Comparison of ENCODE assay signal across 14 cellular contexts in genomic region chr18:58557013-58557435, GRCh38.
DNase-seq lines count a peak whose midpoint lies in the region; ATAC-seq and TF ChIP-seq lines count a peak whose summit lies in the region.
"Had no signal": no experiment of that assay in that cellular context is flagged by ENCODE, and none has a peak within 500 bp of the region (broad histone marks: within the 10 kb centered on the region; RNA-seq: fewer than 3 reads in every experiment).

No MANE protein-coding gene starts in this region.

- no peak overlapping the region for H3K23ac ChIP-seq in neuronal stem cell (ENCODE audit: low read depth, low read length, poor library complexity)

- no peaks in the 10 kb centered on the region for H4K20me1 ChIP-seq in OCI-LY3 (ENCODE audit: insufficient read depth, low read length)

- WGBS in neuronal stem cell (ENCODE audit: extremely low coverage in 2 of 2, insufficient read length in 2 of 2, insufficient replicate concordance in 1 of 2), 2 donors: no CpG with 5 or more reads among the region's 7 CpGs

- peak overlapping the region; percentile 36 for H3K9ac ChIP-seq in OCI-LY3 (ENCODE audit: low read length)
- H3K9ac ChIP-seq in neuronal stem cell (ENCODE audit: low read depth, low read length, poor library complexity): no peak overlapping the region

- no peak overlapping the region for H3K4ac ChIP-seq in neuronal stem cell (ENCODE audit: low read length)

- H2AK5ac ChIP-seq in neuronal stem cell (ENCODE audit: low read depth, low read length): peak overlapping the region; percentile 7

- H2AFZ ChIP-seq in OCI-LY3 (ENCODE audit: low read depth, low read length) (peak overlapping the region; percentile 87), neuronal stem cell (ENCODE audit: low read length) (no peak overlapping the region)

- peak overlapping the region; percentile 83 for H3K18ac ChIP-seq in neuronal stem cell (ENCODE audit: low read length)

- no peaks in the 10 kb centered on the region for H3K79me1 ChIP-seq in neuronal stem cell (ENCODE audit: low read depth, low read length)

- H3K9me3 ChIP-seq in OCI-LY3 (ENCODE audit: insufficient read depth, low read length) (peaks cover 25% of the 10 kb centered on the region), neuronal stem cell (replicated peaks in 1 of 2; ENCODE audit: control insufficient read depth in 2 of 2, insufficient read depth in 1 of 2, low read depth in 1 of 2, low read length in 2 of 2) (peaks cover 3 to 10% of the 10 kb centered on the region in 2 donors)

- H4K8ac ChIP-seq in neuronal stem cell (ENCODE audit: low read depth, low read length): no peak overlapping the region

- H3K4me1 ChIP-seq in OCI-LY3 (ENCODE audit: low read length) (peaks cover 51% of the 10 kb centered on the region), neuronal stem cell (ENCODE audit: control insufficient read depth in 2 of 2, insufficient read depth in 1 of 2, low read depth in 1 of 2, low read length in 2 of 2) (peaks cover 8 to 11% of the 10 kb centered on the region in 2 donors)

- TF ChIP-seq CTCF in OCI-LY3 (IDR thresholded peaks at IDR 0.05; ENCODE audit: low read depth, low read length): no peak

- H3K4me3 ChIP-seq in OCI-LY3 (ENCODE audit: low read length) (peak overlapping the region; percentile 33), neuronal stem cell (ENCODE audit: low read length in 2 of 2) (no peak overlapping the region)

- H4K91ac ChIP-seq in neuronal stem cell (ENCODE audit: low read depth, low read length, poor library complexity): no peak overlapping the region

- peak overlapping the region; percentile 14 for H3K27ac ChIP-seq in OCI-LY3 (ENCODE audit: low read length)
- no peak overlapping the region for H3K27ac ChIP-seq in neuronal stem cell (replicated peaks; ENCODE audit: low read length)

- H3K27me3 ChIP-seq in OCI-LY3 (ENCODE audit: low read depth, low read length) (no peaks in the 10 kb centered on the region), neuronal stem cell (ENCODE audit: control insufficient read depth in 3 of 3, insufficient read depth in 3 of 3, low read depth in 1 of 3, low read length in 3 of 3) (no peaks in the 10 kb centered on the region)

- peak overlapping the region; percentile 61 for H3K4me2 ChIP-seq in OCI-LY3 (ENCODE audit: low read length)
- H3K4me2 ChIP-seq in neuronal stem cell (ENCODE audit: insufficient read depth, low read length, poor library complexity, severe bottlenecking): no peak overlapping the region

- ATAC-seq in GM18867 (IDR thresholded peaks at IDR 0.05; ENCODE audit: unreplicated experiment) (peak; percentile 57), GM21825 (IDR thresholded peaks at IDR 0.05; ENCODE audit: unreplicated experiment) (peak; percentile 59), HG03095 (IDR thresholded peaks at IDR 0.05; ENCODE audit: unreplicated experiment) (no peak)
- ATAC-seq: left colon had no signal

- DNase-seq in neuronal stem cell (ENCODE audit: low spot score): no peak
- no peak for DNase-seq in HPDE6-E6E7 (ENCODE audit: extremely low spot score)
- DNase-seq in SIG-M5 treated with dmso at 0.1 percent for 504 hours (lab: John Stamatoyannopoulos, UW; ENCODE audit: unreplicated experiment): no peak
- no peak for DNase-seq in NCI-H1694 treated with DMSO at 0.1 percent for 48 hours (lab: John Stamatoyannopoulos, UW)
- DNase-seq: activated CD4-positive, alpha-beta memory T cell treated with anti-CD3 and anti-CD28 coated beads, Interleukin-2, amount 10 ng/mL, durations not matched to agents 7 days and 5 days; CD4-positive, CD25-positive, alpha-beta regulatory T cell; cortex of kidney; H9; left colon; NCI-H1694 had no signal

- H3K36me3 ChIP-seq in OCI-LY3 (replicated peaks; ENCODE audit: low read depth, low read length) (peaks cover 30% of the 10 kb centered on the region), neuronal stem cell (replicated peaks in 1 of 2; ENCODE audit: control insufficient read depth in 2 of 2, insufficient read depth in 2 of 2, low read length in 2 of 2) (no peaks in the 10 kb centered on the region)

- no peak overlapping the region for H2BK12ac ChIP-seq in neuronal stem cell (ENCODE audit: low read length)

- H2BK15ac ChIP-seq in neuronal stem cell (ENCODE audit: low read length): no peak overlapping the region

- no peak overlapping the region for H2BK5ac ChIP-seq in neuronal stem cell (ENCODE audit: low read length)

- no peak overlapping the region for H3K14ac ChIP-seq in neuronal stem cell (ENCODE audit: low read length)

- no peak overlapping the region for H2BK120ac ChIP-seq in neuronal stem cell (ENCODE audit: low read depth, low read length)

- no peaks in the 10 kb centered on the region for H3K79me2 ChIP-seq in OCI-LY3 (ENCODE audit: low read length)
